Comparison of ENCODE assay signal across 1 cellular context in the genomic region with DNA sequence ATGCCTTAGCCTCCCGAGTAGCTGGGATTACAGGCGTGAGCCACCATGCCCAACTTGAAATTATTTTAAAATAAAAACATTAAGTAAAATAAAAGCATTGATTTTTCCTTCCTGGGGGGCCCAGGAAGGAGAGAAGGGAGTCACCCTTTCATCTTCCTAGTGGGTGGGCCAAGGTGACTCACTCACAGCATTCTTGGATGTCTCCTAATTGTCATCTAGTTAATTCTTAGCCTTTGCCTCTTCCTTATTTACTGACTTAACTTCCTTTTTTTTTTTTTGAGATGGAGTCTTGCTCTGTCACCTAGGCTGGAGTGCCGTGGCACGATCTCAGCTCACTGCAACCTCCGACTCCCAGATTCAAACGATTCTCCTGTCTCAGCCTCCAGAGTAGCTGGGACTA.
TF ChIP-seq lines count a peak whose summit lies in the region.

No MANE protein-coding gene starts in this region.

TF ChIP-seq in HepG2, 621 proteins besides CTCF, POLR2A, EP300 and RAD21:
- TF ChIP-seq, protein P1, sequence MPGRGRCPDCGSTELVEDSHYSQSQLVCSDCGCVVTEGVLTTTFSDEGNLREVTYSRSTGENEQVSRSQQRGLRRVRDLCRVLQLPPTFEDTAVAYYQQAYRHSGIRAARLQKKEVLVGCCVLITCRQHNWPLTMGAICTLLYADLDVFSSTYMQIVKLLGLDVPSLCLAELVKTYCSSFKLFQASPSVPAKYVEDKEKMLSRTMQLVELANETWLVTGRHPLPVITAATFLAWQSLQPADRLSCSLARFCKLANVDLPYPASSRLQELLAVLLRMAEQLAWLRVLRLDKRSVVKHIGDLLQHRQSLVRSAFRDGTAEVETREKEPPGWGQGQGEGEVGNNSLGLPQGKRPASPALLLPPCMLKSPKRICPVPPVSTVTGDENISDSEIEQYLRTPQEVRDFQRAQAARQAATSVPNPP (CRISPR knock-in tag; IDR thresholded peaks at IDR 0.05): no peak
- TF ChIP-seq ZNF136 (CRISPR knock-in tag; IDR thresholded peaks at IDR 0.05; ENCODE audit: low read depth) (no peak), ZBTB1 (CRISPR knock-in tag; IDR thresholded peaks at IDR 0.05; ENCODE audit: borderline replicate concordance) (no peak), LCORL (IDR thresholded peaks at IDR 0.05) (no peak), LCORL (CRISPR knock-in tag; IDR thresholded peaks at IDR 0.05) (no peak), IRX3 (CRISPR knock-in tag; IDR thresholded peaks at IDR 0.05; ENCODE audit: borderline replicate concordance, low read depth) (no peak), DNMT3B (CRISPR knock-in tag; conservative IDR thresholded peaks at IDR 0.05) (no peak), ZNF225 (CRISPR knock-in tag; IDR thresholded peaks at IDR 0.05) (no peak), SALL2 (CRISPR knock-in tag; IDR thresholded peaks at IDR 0.05) (no peak), ATF7 (IDR thresholded peaks at IDR 0.05) (no peak), ATF7 (CRISPR knock-in tag; IDR thresholded peaks at IDR 0.05) (no peak), ZNF337 (CRISPR knock-in tag; IDR thresholded peaks at IDR 0.05; ENCODE audit: borderline replicate concordance, low read depth) (no peak), ZSCAN21 (CRISPR knock-in tag; IDR thresholded peaks at IDR 0.05; ENCODE audit: borderline replicate concordance) (no peak), ZNF3 (CRISPR knock-in tag; IDR thresholded peaks at IDR 0.05) (no peak), ZNF792 (CRISPR knock-in tag; IDR thresholded peaks at IDR 0.05) (no peak)
- TF ChIP-seq, protein P2, sequence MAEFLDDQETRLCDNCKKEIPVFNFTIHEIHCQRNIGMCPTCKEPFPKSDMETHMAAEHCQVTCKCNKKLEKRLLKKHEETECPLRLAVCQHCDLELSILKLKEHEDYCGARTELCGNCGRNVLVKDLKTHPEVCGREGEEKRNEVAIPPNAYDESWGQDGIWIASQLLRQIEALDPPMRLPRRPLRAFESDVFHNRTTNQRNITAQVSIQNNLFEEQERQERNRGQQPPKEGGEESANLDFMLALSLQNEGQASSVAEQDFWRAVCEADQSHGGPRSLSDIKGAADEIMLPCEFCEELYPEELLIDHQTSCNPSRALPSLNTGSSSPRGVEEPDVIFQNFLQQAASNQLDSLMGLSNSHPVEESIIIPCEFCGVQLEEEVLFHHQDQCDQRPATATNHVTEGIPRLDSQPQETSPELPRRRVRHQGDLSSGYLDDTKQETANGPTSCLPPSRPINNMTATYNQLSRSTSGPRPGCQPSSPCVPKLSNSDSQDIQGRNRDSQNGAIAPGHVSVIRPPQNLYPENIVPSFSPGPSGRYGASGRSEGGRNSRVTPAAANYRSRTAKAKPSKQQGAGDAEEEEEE (CRISPR knock-in tag; IDR thresholded peaks at IDR 0.05; ENCODE audit: borderline replicate concordance): no peak
- TF ChIP-seq, protein P3, sequence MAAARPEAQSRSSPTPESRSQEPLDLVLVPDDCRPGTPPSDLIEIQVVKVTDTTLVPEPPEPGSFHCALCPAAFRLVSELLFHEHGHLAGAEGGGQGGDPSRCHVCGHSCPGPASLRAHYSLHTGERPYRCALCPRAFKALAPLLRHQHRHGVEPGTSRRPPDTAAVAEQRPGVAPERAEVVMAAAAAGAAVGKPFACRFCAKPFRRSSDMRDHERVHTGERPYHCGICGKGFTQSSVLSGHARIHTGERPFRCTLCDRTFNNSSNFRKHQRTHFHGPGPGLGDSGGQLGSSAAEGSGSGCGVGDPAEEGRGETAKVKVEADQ (CRISPR knock-in tag; IDR thresholded peaks at IDR 0.05; ENCODE audit: borderline replicate concordance): no peak
- TF ChIP-seq, protein P4, sequence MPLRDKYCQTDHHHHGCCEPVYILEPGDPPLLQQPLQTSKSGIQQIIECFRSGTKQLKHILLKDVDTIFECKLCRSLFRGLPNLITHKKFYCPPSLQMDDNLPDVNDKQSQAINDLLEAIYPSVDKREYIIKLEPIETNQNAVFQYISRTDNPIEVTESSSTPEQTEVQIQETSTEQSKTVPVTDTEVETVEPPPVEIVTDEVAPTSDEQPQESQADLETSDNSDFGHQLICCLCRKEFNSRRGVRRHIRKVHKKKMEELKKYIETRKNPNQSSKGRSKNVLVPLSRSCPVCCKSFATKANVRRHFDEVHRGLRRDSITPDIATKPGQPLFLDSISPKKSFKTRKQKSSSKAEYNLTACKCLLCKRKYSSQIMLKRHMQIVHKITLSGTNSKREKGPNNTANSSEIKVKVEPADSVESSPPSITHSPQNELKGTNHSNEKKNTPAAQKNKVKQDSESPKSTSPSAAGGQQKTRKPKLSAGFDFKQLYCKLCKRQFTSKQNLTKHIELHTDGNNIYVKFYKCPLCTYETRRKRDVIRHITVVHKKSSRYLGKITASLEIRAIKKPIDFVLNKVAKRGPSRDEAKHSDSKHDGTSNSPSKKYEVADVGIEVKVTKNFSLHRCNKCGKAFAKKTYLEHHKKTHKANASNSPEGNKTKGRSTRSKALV (CRISPR knock-in tag; IDR thresholded peaks at IDR 0.05): no peak
- TF ChIP-seq, protein P5, sequence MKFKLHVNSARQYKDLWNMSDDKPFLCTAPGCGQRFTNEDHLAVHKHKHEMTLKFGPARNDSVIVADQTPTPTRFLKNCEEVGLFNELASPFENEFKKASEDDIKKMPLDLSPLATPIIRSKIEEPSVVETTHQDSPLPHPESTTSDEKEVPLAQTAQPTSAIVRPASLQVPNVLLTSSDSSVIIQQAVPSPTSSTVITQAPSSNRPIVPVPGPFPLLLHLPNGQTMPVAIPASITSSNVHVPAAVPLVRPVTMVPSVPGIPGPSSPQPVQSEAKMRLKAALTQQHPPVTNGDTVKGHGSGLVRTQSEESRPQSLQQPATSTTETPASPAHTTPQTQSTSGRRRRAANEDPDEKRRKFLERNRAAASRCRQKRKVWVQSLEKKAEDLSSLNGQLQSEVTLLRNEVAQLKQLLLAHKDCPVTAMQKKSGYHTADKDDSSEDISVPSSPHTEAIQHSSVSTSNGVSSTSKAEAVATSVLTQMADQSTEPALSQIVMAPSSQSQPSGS (CRISPR knock-in tag; IDR thresholded peaks at IDR 0.05): no peak
- TF ChIP-seq, protein P6, sequence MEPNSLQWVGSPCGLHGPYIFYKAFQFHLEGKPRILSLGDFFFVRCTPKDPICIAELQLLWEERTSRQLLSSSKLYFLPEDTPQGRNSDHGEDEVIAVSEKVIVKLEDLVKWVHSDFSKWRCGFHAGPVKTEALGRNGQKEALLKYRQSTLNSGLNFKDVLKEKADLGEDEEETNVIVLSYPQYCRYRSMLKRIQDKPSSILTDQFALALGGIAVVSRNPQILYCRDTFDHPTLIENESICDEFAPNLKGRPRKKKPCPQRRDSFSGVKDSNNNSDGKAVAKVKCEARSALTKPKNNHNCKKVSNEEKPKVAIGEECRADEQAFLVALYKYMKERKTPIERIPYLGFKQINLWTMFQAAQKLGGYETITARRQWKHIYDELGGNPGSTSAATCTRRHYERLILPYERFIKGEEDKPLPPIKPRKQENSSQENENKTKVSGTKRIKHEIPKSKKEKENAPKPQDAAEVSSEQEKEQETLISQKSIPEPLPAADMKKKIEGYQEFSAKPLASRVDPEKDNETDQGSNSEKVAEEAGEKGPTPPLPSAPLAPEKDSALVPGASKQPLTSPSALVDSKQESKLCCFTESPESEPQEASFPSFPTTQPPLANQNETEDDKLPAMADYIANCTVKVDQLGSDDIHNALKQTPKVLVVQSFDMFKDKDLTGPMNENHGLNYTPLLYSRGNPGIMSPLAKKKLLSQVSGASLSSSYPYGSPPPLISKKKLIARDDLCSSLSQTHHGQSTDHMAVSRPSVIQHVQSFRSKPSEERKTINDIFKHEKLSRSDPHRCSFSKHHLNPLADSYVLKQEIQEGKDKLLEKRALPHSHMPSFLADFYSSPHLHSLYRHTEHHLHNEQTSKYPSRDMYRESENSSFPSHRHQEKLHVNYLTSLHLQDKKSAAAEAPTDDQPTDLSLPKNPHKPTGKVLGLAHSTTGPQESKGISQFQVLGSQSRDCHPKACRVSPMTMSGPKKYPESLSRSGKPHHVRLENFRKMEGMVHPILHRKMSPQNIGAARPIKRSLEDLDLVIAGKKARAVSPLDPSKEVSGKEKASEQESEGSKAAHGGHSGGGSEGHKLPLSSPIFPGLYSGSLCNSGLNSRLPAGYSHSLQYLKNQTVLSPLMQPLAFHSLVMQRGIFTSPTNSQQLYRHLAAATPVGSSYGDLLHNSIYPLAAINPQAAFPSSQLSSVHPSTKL (CRISPR knock-in tag; IDR thresholded peaks at IDR 0.05): no peak
- TF ChIP-seq, protein P7, sequence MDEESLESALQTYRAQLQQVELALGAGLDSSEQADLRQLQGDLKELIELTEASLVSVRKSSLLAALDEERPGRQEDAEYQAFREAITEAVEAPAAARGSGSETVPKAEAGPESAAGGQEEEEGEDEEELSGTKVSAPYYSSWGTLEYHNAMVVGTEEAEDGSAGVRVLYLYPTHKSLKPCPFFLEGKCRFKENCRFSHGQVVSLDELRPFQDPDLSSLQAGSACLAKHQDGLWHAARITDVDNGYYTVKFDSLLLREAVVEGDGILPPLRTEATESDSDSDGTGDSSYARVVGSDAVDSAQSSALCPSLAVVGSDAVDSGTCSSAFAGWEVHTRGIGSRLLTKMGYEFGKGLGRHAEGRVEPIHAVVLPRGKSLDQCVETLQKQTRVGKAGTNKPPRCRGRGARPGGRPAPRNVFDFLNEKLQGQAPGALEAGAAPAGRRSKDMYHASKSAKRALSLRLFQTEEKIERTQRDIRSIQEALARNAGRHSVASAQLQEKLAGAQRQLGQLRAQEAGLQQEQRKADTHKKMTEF (CRISPR knock-in tag; IDR thresholded peaks at IDR 0.05): no peak
